Comparison of ENCODE assay signal across 7 cellular contexts in the genomic region with DNA sequence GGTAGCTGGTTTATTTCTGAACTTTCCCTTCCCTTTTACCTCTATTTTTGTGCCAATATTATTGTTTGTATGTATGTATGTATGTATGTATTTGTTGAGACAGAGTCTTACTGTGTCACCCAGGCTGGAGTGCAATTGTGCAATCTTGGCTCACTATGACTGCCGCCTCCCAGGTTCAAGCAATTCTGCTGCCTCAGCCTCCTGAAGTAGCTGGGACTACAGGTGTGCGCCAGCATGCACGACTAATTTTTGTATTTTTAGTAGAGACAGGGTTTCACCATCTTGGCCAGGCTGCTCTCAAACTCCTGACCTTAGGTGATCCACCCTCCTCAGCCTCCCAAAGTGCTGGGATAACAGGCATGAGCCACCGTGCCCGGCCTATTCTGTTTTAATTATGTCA. TPM values are rescaled to one million over a fixed set of nuclear protein-coding genes. Genes with fewer than 3 reads are reported as not detected.
DNase-seq lines count a peak whose midpoint lies in the region; ATAC-seq, FAIRE-seq and TF ChIP-seq lines count a peak whose summit lies in the region.
"Not testable (repeated sequence)": the region's sequence is repeated elsewhere in the genome, so short reads cannot be mapped to it uniquely, and the experiment has no call there.

No MANE protein-coding gene starts in this region.

- not testable (repeated sequence) for H3K9ac ChIP-seq in IMR-90 (ENCODE audit: low read depth, low read length); OCI-LY3 (ENCODE audit: low read length); trophoblast cell (ENCODE audit: low read length)

- TF ChIP-seq CTCF in IMR-90 (conservative IDR thresholded peaks at IDR 0.05; ENCODE audit: low read depth, low read length); OCI-LY3 (IDR thresholded peaks at IDR 0.05; ENCODE audit: low read depth, low read length); MCF 10A (IDR thresholded peaks at IDR 0.05; ENCODE audit: unreplicated experiment): not testable (repeated sequence)

- intact Hi-C loops in IMR-90 (cut with micrococcal nuclease), result not testable (repeated sequence)
- intact Hi-C loops in activated CD4-positive, alpha-beta memory T cell treated with anti-CD3 and anti-CD28 coated beads for 36 hours (cut with micrococcal nuclease), result loop anchor here (5.0 kb wide), 3 partner anchors 180 to 225 kb away; partner anchors contain the start of gene MEX3C
- intact Hi-C loops in MCF 10A (cut with micrococcal nuclease), result loop anchor here (5.0 kb wide), 2 partner anchors 80 to 95 kb away; partner anchors contain the start of gene ME2

- H3K36me3 ChIP-seq in IMR-90 (ENCODE audit: control insufficient read depth, insufficient read depth, low read length), result peaks cover 20% of the 10 kb centered on the region
- H3K36me3 ChIP-seq in OCI-LY3 (replicated peaks; ENCODE audit: low read depth, low read length), result peaks cover 34% of the 10 kb centered on the region
- H3K36me3 ChIP-seq in trophoblast cell (ENCODE audit: control insufficient read depth in 1 of 2, insufficient read depth in 2 of 2, low read length in 2 of 2), result peaks cover 8 to 12% of the 10 kb centered on the region in 2 experiments
- peaks cover 7 to 13% of the 10 kb centered on the region in 2 donors for H3K36me3 ChIP-seq in small intestine (ENCODE audit: control insufficient read depth in 2 of 2, insufficient read depth in 2 of 2, low read length in 2 of 2)

- H2BK20ac ChIP-seq in IMR-90 (ENCODE audit: low read depth, low read length), result not testable (repeated sequence)

- not testable (repeated sequence) for H3K27ac Mint-ChIP-seq in activated CD4-positive, alpha-beta memory T cell treated with anti-CD3 and anti-CD28 coated beads for 36 hours; MCF 10A (ENCODE audit: low read depth, unreplicated experiment)

- CTCF ChIA-PET in IMR-90 (lab: Yijun Ruan, JAX), result not testable (repeated sequence)
- CTCF ChIA-PET in activated CD4-positive, alpha-beta memory T cell treated with anti-CD3 and anti-CD28 coated beads for 36 hours (lab: Charles Lee), result interaction anchor here (0.9 kb wide), 1 partner anchor 94 kb away, joined by 4 read pairs; the partner anchor contains the start of gene ME2
- CTCF ChIA-PET in MCF 10A (lab: Yijun Ruan, JAX), result interaction anchor here (1.0 kb wide), 1 partner anchor 116 kb away, joined by 6 read pairs; no protein-coding TSS in a partner anchor

- not testable (repeated sequence) for TF ChIP-seq POLR2A in IMR-90 (IDR thresholded peaks at IDR 0.05; ENCODE audit: low read depth, low read length)

- not testable (repeated sequence) for H4K8ac ChIP-seq in IMR-90 (ENCODE audit: low read depth in 2 of 2, low read length in 2 of 2); trophoblast cell (ENCODE audit: low read depth, low read length)

- not testable (repeated sequence) for H2BK15ac ChIP-seq in IMR-90 (ENCODE audit: low read depth, low read length)

- H3K4me1 Mint-ChIP-seq in activated CD4-positive, alpha-beta memory T cell treated with anti-CD3 and anti-CD28 coated beads for 36 hours (ENCODE audit: low read depth), result peaks cover 36% of the 10 kb centered on the region
- peaks cover 39% of the 10 kb centered on the region for H3K4me1 Mint-ChIP-seq in MCF 10A (ENCODE audit: insufficient read depth, unreplicated experiment)

- H2AK5ac ChIP-seq in IMR-90 (ENCODE audit: low read depth, low read length); trophoblast cell (ENCODE audit: low read length): not testable (repeated sequence)

- POLR2A ChIA-PET in IMR-90 (lab: Charles Lee; ENCODE audit: unreplicated experiment); activated CD4-positive, alpha-beta memory T cell treated with anti-CD3 and anti-CD28 coated beads for 36 hours (lab: Charles Lee): not testable (repeated sequence)
- POLR2A ChIA-PET in MCF 10A (lab: Yijun Ruan, JAX), result interaction anchor here (1.3 to 9.9 kb wide), 9 partner anchors 14 to 152 kb away, joined by 3 to 187 read pairs (median 8); partner anchors contain the start of genes ME2, MRO and SMAD4

- not testable (repeated sequence) for H2AFZ ChIP-seq in IMR-90 (replicated peaks; ENCODE audit: low read length, poor library complexity); OCI-LY3 (ENCODE audit: low read depth, low read length); trophoblast cell (ENCODE audit: insufficient read depth, low read length, poor library complexity)

- H2BK12ac ChIP-seq in trophoblast cell (ENCODE audit: low read length), result not testable (repeated sequence)

- H3K4me2 ChIP-seq in IMR-90 (ENCODE audit: low read depth, low read length); trophoblast cell (ENCODE audit: low read length): not testable (repeated sequence)
- H3K4me2 ChIP-seq in OCI-LY3 (ENCODE audit: low read length), result peak overlapping the region; percentile 44

- not testable (repeated sequence) for H3K9me1 ChIP-seq in IMR-90 (ENCODE audit: insufficient read depth, low read length)

- not testable (repeated sequence) for FAIRE-seq in small intestine (lab: Jason Lieb, UNC)

- not testable (repeated sequence) for ATAC-seq in IMR-90 (ENCODE audit: low read depth); left lobe of liver

- not testable (repeated sequence) for H3K23ac ChIP-seq in IMR-90 (ENCODE audit: low read depth, low read length); trophoblast cell (ENCODE audit: low read length)

- not testable (repeated sequence) for H4K12ac ChIP-seq in trophoblast cell (ENCODE audit: low read depth, low read length)

- not testable (repeated sequence) for TF ChIP-seq RAD21 in IMR-90 (IDR thresholded peaks at IDR 0.05; ENCODE audit: low read length)

- DNase-seq in IMR-90, result not testable (repeated sequence)
- peak; percentile 42 for DNase-seq in activated CD4-positive, alpha-beta memory T cell treated with anti-CD3 and anti-CD28 coated beads for 36 hours
- peak; percentile 45 for DNase-seq in MCF 10A (ENCODE audit: unreplicated experiment)
- DNase-seq in left lobe of liver (ENCODE audit: low spot score), result peak; percentile 60
- DNase-seq in trophoblast cell, result peak; percentile 7 to 26
- peak; percentile 42 for DNase-seq in small intestine

- not testable (repeated sequence) for H3K4me1 ChIP-seq in IMR-90 (ENCODE audit: control insufficient read depth, insufficient read depth, low read length); trophoblast cell (ENCODE audit: control insufficient read depth in 1 of 2, insufficient read depth in 2 of 2, low read length in 2 of 2); small intestine (ENCODE audit: control insufficient read depth in 2 of 2, insufficient read depth in 1 of 2, low read depth in 1 of 2, low read length in 1 of 2)
- peaks cover 27% of the 10 kb centered on the region for H3K4me1 ChIP-seq in OCI-LY3 (ENCODE audit: low read length)

- H3K36me3 Mint-ChIP-seq in activated CD4-positive, alpha-beta memory T cell treated with anti-CD3 and anti-CD28 coated beads for 36 hours, result peaks cover 34% of the 10 kb centered on the region
- peaks cover 22% of the 10 kb centered on the region for H3K36me3 Mint-ChIP-seq in MCF 10A (ENCODE audit: insufficient read depth, unreplicated experiment)

- not testable (repeated sequence) for H3K14ac ChIP-seq in IMR-90 (replicated peaks; ENCODE audit: low read depth, low read length); trophoblast cell (ENCODE audit: low read length)

- not testable (repeated sequence) for H3K9me3 Mint-ChIP-seq in activated CD4-positive, alpha-beta memory T cell treated with anti-CD3 and anti-CD28 coated beads for 36 hours; MCF 10A (ENCODE audit: unreplicated experiment)

- H3K4me3 ChIP-seq in IMR-90 (ENCODE audit: insufficient read depth, low read depth, low read length); trophoblast cell (ENCODE audit: low read depth, low read length); small intestine (ENCODE audit: low read depth in 1 of 2, low read length in 2 of 2): not testable (repeated sequence)
- H3K4me3 ChIP-seq in OCI-LY3 (ENCODE audit: low read length), result 0 out of 2 replicates have a peak overlapping the region, but pooled peaks have one; percentile 3

- not testable (repeated sequence) for H3K18ac ChIP-seq in IMR-90 (ENCODE audit: low read depth, low read length); trophoblast cell (ENCODE audit: low read length)

- dilution Hi-C loops in IMR-90 (cut with HindIII; ENCODE audit: low sequenced_read_pairs, unreplicated experiment), result not testable (repeated sequence)

- H2AK9ac ChIP-seq in IMR-90 (replicated peaks; ENCODE audit: low read depth, low read length, poor library complexity), result not testable (repeated sequence)

- not testable (repeated sequence) for H3K4ac ChIP-seq in IMR-90 (ENCODE audit: low read depth, low read length); trophoblast cell (ENCODE audit: low read depth, low read length)

- not testable (repeated sequence) for H4K91ac ChIP-seq in IMR-90 (ENCODE audit: insufficient read depth, low read depth, low read length); trophoblast cell (ENCODE audit: low read depth, low read length)

- H3K56ac ChIP-seq in IMR-90 (ENCODE audit: extremely low read depth, insufficient read depth, low read length), result not testable (repeated sequence)

- WGBS in IMR-90 (ENCODE audit: extremely low coverage in 2 of 2, insufficient read length in 1 of 2), 2 experiments, result no CpG with 5 or more reads among the region's 5 CpGs
- no CpG with 5 or more reads among the region's 5 CpGs for WGBS in trophoblast cell (ENCODE audit: extremely low coverage, insufficient coverage, insufficient read length)
- 76 to 84% (median 83%) methylated on average over 5 of the region's 5 CpGs for WGBS in small intestine, 3 donors

- H3K27me3 ChIP-seq in IMR-90 (ENCODE audit: control insufficient read depth, insufficient read depth, low read length); OCI-LY3 (ENCODE audit: low read depth, low read length); trophoblast cell (ENCODE audit: insufficient read depth, low read length); small intestine (ENCODE audit: control insufficient read depth in 2 of 2, insufficient read depth in 2 of 2, low read length in 2 of 2): not testable (repeated sequence)

- not testable (repeated sequence) for H2BK120ac ChIP-seq in IMR-90 (ENCODE audit: low read depth, low read length); trophoblast cell (ENCODE audit: insufficient read depth, low read length, poor library complexity)

- not testable (repeated sequence) for H3K9me3 ChIP-seq in IMR-90 (ENCODE audit: control insufficient read depth, insufficient read depth, low read length); OCI-LY3 (ENCODE audit: insufficient read depth, low read length); trophoblast cell (ENCODE audit: insufficient read depth, low read depth, low read length); small intestine (ENCODE audit: control insufficient read depth, low read depth)

- H3K27ac ChIP-seq in IMR-90 (ENCODE audit: insufficient read depth, low read length); OCI-LY3 (ENCODE audit: low read length); trophoblast cell (ENCODE audit: low read depth, low read length): not testable (repeated sequence)
- H3K27ac ChIP-seq in small intestine (ENCODE audit: low read depth in 1 of 2, low read length in 1 of 2), result peak overlapping the region in 1 of 2 donors; percentile 11

- H3K27me3 Mint-ChIP-seq in activated CD4-positive, alpha-beta memory T cell treated with anti-CD3 and anti-CD28 coated beads for 36 hours; MCF 10A (ENCODE audit: insufficient read depth, unreplicated experiment): not testable (repeated sequence)

- H3K79me2 ChIP-seq in OCI-LY3 (ENCODE audit: low read length), result peaks cover 21% of the 10 kb centered on the region
- H3K79me2 ChIP-seq in trophoblast cell (ENCODE audit: control insufficient read depth, insufficient read depth, low read length, poor library complexity), result not testable (repeated sequence)

- H2BK5ac ChIP-seq in IMR-90 (ENCODE audit: low read depth, low read length, poor library complexity, severe bottlenecking); trophoblast cell (ENCODE audit: low read depth, low read length, poor library complexity): not testable (repeated sequence)

- H3K79me1 ChIP-seq in IMR-90 (ENCODE audit: low read depth in 1 of 2, low read length in 2 of 2), result peaks cover 12 to 24% of the 10 kb centered on the region in 2 experiments
- not testable (repeated sequence) for H3K79me1 ChIP-seq in trophoblast cell (ENCODE audit: low read length)

- not testable (repeated sequence) for H4K5ac ChIP-seq in IMR-90 (ENCODE audit: low read depth, low read length)

- not testable (repeated sequence) for BruUV-seq in IMR-90 (replicated peaks; lab: Mats Ljungman, UMichigan); MCF 10A (replicated peaks; lab: Mats Ljungman, UMichigan)

- in situ Hi-C loops in IMR-90 (cut with MboI; ENCODE audit: low sequenced_read_pairs), result loop anchor here (5.0 kb wide), 1 partner anchor 55 kb away; no protein-coding TSS in a partner anchor

- not testable (repeated sequence) for H4K20me1 ChIP-seq in IMR-90 (ENCODE audit: insufficient read depth, low read length); OCI-LY3 (ENCODE audit: insufficient read depth, low read length)

- H3K4me3 Mint-ChIP-seq in activated CD4-positive, alpha-beta memory T cell treated with anti-CD3 and anti-CD28 coated beads for 36 hours; MCF 10A (ENCODE audit: unreplicated experiment): not testable (repeated sequence)

RNA-seq across cellular contexts. Expression of gene ELAC1, which starts 4.6 kb away (rescaled TPM):
- total RNA-seq in IMR-90 (2012; rRNA removed), result 5.2 and 6.4 TPM in 2 replicates
- 7.7 and 8.4 TPM in 2 replicates for polyA plus RNA-seq in IMR-90 (2012; rRNA removed)
- polyA plus RNA-seq in IMR-90 (2012; cell fraction: cytosol; rRNA removed), result 3.4 and 4.4 TPM in 2 replicates
- polyA plus RNA-seq in IMR-90 (2012; cell fraction: nucleus; rRNA removed; ENCODE audit: low replicate concordance), result 1.1 and 3.5 TPM in 2 replicates
- 1 to 10 TPM; 4.7 to 5.9 TPM for total RNA-seq in activated CD4-positive, alpha-beta memory T cell treated with anti-CD3 and anti-CD28 coated beads for 36 hours
- 10.8 and 14.0 TPM in 2 replicates for total RNA-seq in MCF 10A (2022)
- total RNA-seq in left lobe of liver, result 5.2 TPM
- polyA plus RNA-seq in trophoblast cell (2013), result 4.3 and 4.4 TPM in 2 replicates
- polyA plus RNA-seq in small intestine, result 1 to 10 TPM; 5.9 to 9.6 (median 7.5) TPM

RNA-seq across cellular contexts. Expression of gene SMAD4, which starts 57.6 kb away (rescaled TPM):
- total RNA-seq in IMR-90 (2012; rRNA removed) (145 and 194 TPM in 2 replicates), MCF 10A (2022) (75.8 and 84.4 TPM in 2 replicates), left lobe of liver (54.6 TPM)
- polyA plus RNA-seq in IMR-90 (2012; rRNA removed) (54.3 and 57.6 TPM in 2 replicates), small intestine (10 to 100 TPM; 16.8 to 20.7 (median 18.6) TPM)
- polyA plus RNA-seq in IMR-90 (2012; cell fraction: cytosol; rRNA removed), result 20.5 and 29.9 TPM in 2 replicates
- polyA plus RNA-seq in IMR-90 (2012; cell fraction: nucleus; rRNA removed; ENCODE audit: low replicate concordance), result 27.3 and 57.4 TPM in 2 replicates
- 10 to 100 TPM; 72.5 to 72.7 TPM for total RNA-seq in activated CD4-positive, alpha-beta memory T cell treated with anti-CD3 and anti-CD28 coated beads for 36 hours
- polyA plus RNA-seq in trophoblast cell (2013), result 50.4 and 51.9 TPM in 2 replicates
